Comparison of ENCODE assay signal across 21 cellular contexts in the genomic region with DNA sequence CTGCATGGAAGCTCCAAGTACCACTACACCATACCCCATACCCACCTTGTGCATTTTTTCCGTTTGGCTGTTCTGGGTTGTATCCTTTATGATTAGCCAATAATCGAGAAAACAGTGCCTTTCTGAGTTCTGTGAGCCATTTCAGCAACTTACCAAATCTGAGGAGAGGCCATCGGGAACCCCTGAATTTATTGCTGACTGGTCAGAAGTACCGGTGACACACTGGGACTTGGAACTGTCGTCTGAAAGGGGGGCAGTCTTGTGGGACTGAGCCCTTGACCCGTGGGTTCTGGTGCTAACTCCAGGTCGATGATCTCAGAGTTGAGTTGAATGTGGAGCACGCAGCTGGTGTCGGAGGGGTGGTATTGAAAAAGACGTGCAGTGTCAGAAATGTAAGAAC.
"Had no signal": no experiment of that assay in that cellular context is flagged by ENCODE, and none has a peak within 500 bp of the region (broad histone marks: within the 10 kb centered on the region; RNA-seq: fewer than 3 reads in every experiment).

No MANE protein-coding gene starts in this region.

- H3K9me3 Mint-ChIP-seq: dendritic cell treated with granulocyte-macrophage colony-stimulating factor and Interleukin-4, amounts not matched to agents 40 ng/mL and 50 ng/mL, for 4 days; effector memory CD8-positive, alpha-beta T cell; immature natural killer cell; naive B cell; nephron; type B pancreatic cell had no signal

- H3K4me3 Mint-ChIP-seq: dendritic cell treated with granulocyte-macrophage colony-stimulating factor and Interleukin-4, amounts not matched to agents 40 ng/mL and 50 ng/mL, for 4 days; effector memory CD8-positive, alpha-beta T cell; immature natural killer cell; naive B cell; nephron; type B pancreatic cell had no signal

- H3K27ac Mint-ChIP-seq: dendritic cell treated with granulocyte-macrophage colony-stimulating factor and Interleukin-4, amounts not matched to agents 40 ng/mL and 50 ng/mL, for 4 days; immature natural killer cell; naive B cell; nephron; type B pancreatic cell had no signal

- H3K79me2 ChIP-seq: parathyroid adenoma had no signal

- DNase-seq: effector memory CD8-positive, alpha-beta T cell; esophagus squamous epithelium; foreskin fibroblast; glutamatergic neuron; immature natural killer cell; left ventricle myocardium inferior; mesendoderm; naive B cell; psoas muscle; retina; stimulated activated CD4-positive, alpha-beta T cell treated with anti-CD3 and anti-CD28 coated beads, Interleukin-12 subunit alpha, Interleukin-12 subunit beta, amount 100 ng/mL, for 4 hours; stimulated activated naive CD8-positive, alpha-beta T cell treated with anti-CD3 and anti-CD28 coated beads, Interleukin-15, Interleukin-2, amounts not matched to agents 100 U/mL and 50 U/mL, for 24 hours; thyroid gland had no signal

- H3K4me3 ChIP-seq: esophagus squamous epithelium, gastroesophageal sphincter, left ventricle myocardium inferior, lung, psoas muscle, suprapubic skin, thyroid gland had no signal

- H2AFZ ChIP-seq: parathyroid adenoma had no signal

- H3K9me3 ChIP-seq: esophagus squamous epithelium, gastroesophageal sphincter, left ventricle myocardium inferior, psoas muscle, suprapubic skin, thyroid gland had no signal

- H3K9ac ChIP-seq: parathyroid adenoma had no signal

- H3K27ac ChIP-seq: gastroesophageal sphincter, left ventricle myocardium inferior, parathyroid adenoma, psoas muscle, suprapubic skin, thyroid gland had no signal

- H3K27me3 Mint-ChIP-seq: dendritic cell treated with granulocyte-macrophage colony-stimulating factor and Interleukin-4, amounts not matched to agents 40 ng/mL and 50 ng/mL, for 4 days; effector memory CD8-positive, alpha-beta T cell; naive B cell; type B pancreatic cell had no signal

- ATAC-seq: effector memory CD8-positive, alpha-beta T cell; gastroesophageal sphincter; psoas muscle; sciatic nerve; stimulated activated naive CD8-positive, alpha-beta T cell treated with anti-CD3 and anti-CD28 coated beads, Interleukin-15, Interleukin-2, amounts not matched to agents 100 U/mL and 50 U/mL, for 24 hours had no signal

- H3K4me1 ChIP-seq: left ventricle myocardium inferior, parathyroid adenoma, psoas muscle, thyroid gland had no signal

- H3K27me3 ChIP-seq: esophagus squamous epithelium, gastroesophageal sphincter, suprapubic skin, thyroid gland had no signal
